10 cellular contexts compared by ENCODE assay signal in the genomic region with DNA sequence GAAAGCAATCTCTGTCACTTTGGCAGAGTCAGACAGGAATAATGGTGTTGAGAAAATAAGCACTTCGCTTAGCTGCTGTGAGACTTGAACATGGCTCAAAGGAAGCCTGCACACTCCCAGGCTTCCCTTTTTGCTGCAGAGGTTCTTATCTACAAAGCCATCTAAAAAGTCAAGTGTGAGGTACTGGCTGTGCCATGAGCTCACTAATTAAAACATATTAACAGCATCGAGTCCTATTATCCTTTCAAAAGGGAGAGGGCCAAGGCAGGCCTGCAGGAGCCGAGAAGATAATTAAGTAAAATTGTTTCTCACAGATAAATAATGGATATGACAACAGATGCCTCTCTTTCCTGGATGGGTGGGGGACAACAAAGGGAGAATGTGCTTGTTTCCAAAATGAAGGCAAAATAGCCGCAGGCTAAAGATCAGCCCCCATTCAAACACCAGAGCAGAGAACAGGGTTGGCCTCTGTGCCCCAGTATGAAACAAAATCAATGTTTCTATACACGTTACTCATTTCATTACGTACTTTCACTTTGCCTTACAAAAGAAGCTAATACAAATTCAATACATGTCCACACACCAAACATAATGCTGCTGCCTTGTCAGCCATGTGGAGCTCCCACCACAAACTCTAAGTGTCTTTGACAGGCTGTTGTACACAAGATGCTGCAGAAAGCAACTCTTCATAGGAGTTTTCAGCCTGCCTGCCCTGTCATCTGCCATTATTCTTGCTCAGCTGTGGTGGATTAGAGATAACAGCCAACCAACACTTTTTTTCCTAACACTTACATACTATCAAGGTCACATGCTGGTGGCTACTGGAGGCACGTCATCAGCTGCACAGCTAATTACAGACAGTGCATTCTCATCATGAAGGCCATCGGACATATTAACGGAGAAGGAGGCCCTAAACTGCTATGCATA. TPM values are rescaled to one million over a fixed set of nuclear protein-coding genes. Genes with fewer than 3 reads are reported as not detected.
DNase-seq lines count a peak whose midpoint lies in the region; ATAC-seq, FAIRE-seq and TF ChIP-seq lines count a peak whose summit lies in the region.
"Had no signal": no experiment of that assay in that cellular context is flagged by ENCODE, and none has a peak within 500 bp of the region (broad histone marks: within the 10 kb centered on the region; RNA-seq: fewer than 3 reads in every experiment).

No MANE protein-coding gene starts in this region.

- intact Hi-C loops in GM12878 (cut with micrococcal nuclease; ENCODE audit: unreplicated experiment) = no loop called here

- no peak overlapping the region for H3K27ac ChIP-seq in GM12878 (ENCODE audit: control insufficient read depth, insufficient read depth)

- H3K4me3 Mint-ChIP-seq in mesothelial cell of epicardium = no peak overlapping the region

- RAD21 ChIA-PET in GM12878 (lab: Charles Lee; ENCODE audit: unreplicated experiment) = no interaction called here

- SMC1A ChIA-PET in GM12878 (lab: Charles Lee; ENCODE audit: uncharacterized antibody, unreplicated experiment) = interaction anchor here (1.3 kb wide), 1 partner anchor 12 kb away, joined by 4 read pairs; no protein-coding TSS in a partner anchor

- no peak for TF ChIP-seq RAD21 in GM12878 (IDR thresholded peaks at IDR 0.05; ENCODE audit: insufficient read depth, low read depth, low read length)

- H3K9me3 ChIP-seq in GM12878 (replicated peaks; ENCODE audit: control insufficient read depth, insufficient read depth, low read length) = no peaks in the 10 kb centered on the region
- H3K9me3 ChIP-seq: breast epithelium had no signal

- H3K4me1 ChIP-seq in GM12878 (ENCODE audit: control insufficient read depth, insufficient read depth, low read length) = no peaks in the 10 kb centered on the region
- H3K4me1 ChIP-seq: breast epithelium had no signal

- 0 out of 2 replicates have a peak overlapping the region, but pooled peaks have one; percentile 9 for H2AFZ ChIP-seq in GM12878 (ENCODE audit: control insufficient read depth, low read depth, low read length)

- POLR2A ChIA-PET in GM12878 (lab: Charles Lee) = interaction anchor here (0.6 kb wide), 1 partner anchor 12 kb away, joined by 3 read pairs; no protein-coding TSS in a partner anchor

- TF ChIP-seq CTCF in GM12878 (IDR thresholded peaks at IDR 0.05 in 2 of 3, conservative IDR thresholded peaks at IDR 0.05 in 1 of 3; ENCODE audit: control insufficient read depth in 2 of 3, extremely low read depth in 1 of 3, insufficient read depth in 1 of 3, low read depth in 3 of 3, low read length in 3 of 3) (no peak), mesothelial cell of epicardium (IDR thresholded peaks at IDR 0.05; ENCODE audit: unreplicated experiment) (no peak)

- no peaks in the 10 kb centered on the region for H3K27me3 Mint-ChIP-seq in mesothelial cell of epicardium (ENCODE audit: low read depth)

- TF ChIP-seq EP300 in GM12878 (IDR thresholded peaks at IDR 0.05; ENCODE audit: borderline replicate concordance in 1 of 2, control insufficient read depth in 1 of 2, low read depth in 2 of 2, low read length in 2 of 2) = no peak

- CTCF ChIA-PET in GM12878 (lab: Yijun Ruan, JAX) = interaction anchor here (0.8 to 1.1 kb wide), 2 partner anchors 12 to 77 kb away, joined by 3 read pairs; no protein-coding TSS in a partner anchor

- no peaks in the 10 kb centered on the region for H3K36me3 Mint-ChIP-seq in mesothelial cell of epicardium

- ATAC-seq in GM18867 (IDR thresholded peaks at IDR 0.05; ENCODE audit: unreplicated experiment) (peak; percentile 84), HG03571 (IDR thresholded peaks at IDR 0.05; ENCODE audit: unreplicated experiment) (peak; percentile 46), GM12878 (0 out of 3 replicates have a peak, but pooled peaks have one; percentile 16), HG03039 (IDR thresholded peaks at IDR 0.05; ENCODE audit: unreplicated experiment) (no peak)

- 66% methylated on average over 9 of the region's 9 CpGs for WGBS in GM12878 (ENCODE audit: insufficient coverage, insufficient replicate concordance, low lambda C conversion rate, missing lambda C conversion rate)

- TF ChIP-seq POLR2A in GM12878 (IDR thresholded peaks at IDR 0.05; ENCODE audit: low read depth, low read length) = no peak

- no peaks in the 10 kb centered on the region for H3K9me3 Mint-ChIP-seq in mesothelial cell of epicardium

- no peak for FAIRE-seq in GM12878 (lab: Jason Lieb, UNC)

- peaks cover 21% of the 10 kb centered on the region for H3K4me1 Mint-ChIP-seq in mesothelial cell of epicardium

- no peaks in the 10 kb centered on the region for H3K27me3 ChIP-seq in GM12878 (replicated peaks in 1 of 2; ENCODE audit: control insufficient read depth in 2 of 2, insufficient read depth in 2 of 2, low read length in 1 of 2)
- H3K27me3 ChIP-seq: breast epithelium had no signal

- H3K79me2 ChIP-seq in GM12878 (ENCODE audit: control insufficient read depth, insufficient read depth, low read length) = no peaks in the 10 kb centered on the region

- no peaks in the 10 kb centered on the region for H3K36me3 ChIP-seq in GM12878 (ENCODE audit: control insufficient read depth in 2 of 2, insufficient read depth in 2 of 2, low read length in 1 of 2)
- H3K36me3 ChIP-seq: breast epithelium had no signal

- H3K4me3 ChIP-seq in GM12878 = no peak overlapping the region
- H3K4me3 ChIP-seq: breast epithelium had no signal

- H3K4me2 ChIP-seq in GM12878 (ENCODE audit: control insufficient read depth, insufficient read depth) = no peak overlapping the region

- peak overlapping the region; percentile 56 for H3K27ac Mint-ChIP-seq in mesothelial cell of epicardium

- in situ Hi-C loops in GM12878 (cut with MboI) = no loop called here

- BruUV-seq in GM12878 (replicated peaks; lab: Mats Ljungman, UMichigan) = no TSS peak

- no peaks in the 10 kb centered on the region for H4K20me1 ChIP-seq in GM12878 (ENCODE audit: control insufficient read depth, insufficient read depth)

- DNase-seq in GM12878 (ENCODE audit: low read depth, low spot score) = no peak
- DNase-seq in mesothelial cell of epicardium (ENCODE audit: low spot score in 2 of 2, unreplicated experiment in 2 of 2) = no peak
- DNase-seq in stimulated activated CD4-positive, alpha-beta T cell treated with anti-CD3 and anti-CD28 coated beads, Interleukin-1b, Interleukin-23, amount 100 ng/mL, for 48 hours = no peak
- no peak for DNase-seq in ecto neural progenitor cell (ENCODE audit: low spot score)
- DNase-seq in AML-193 (lab: John Stamatoyannopoulos, UW) = no peak
- DNase-seq: activated CD4-positive, alpha-beta T cell treated with anti-CD3 and anti-CD28 coated beads, Interleukin-2, amount 50 U/mL, for 48 hours had no signal

- no peak overlapping the region for H3K9ac ChIP-seq in GM12878 (ENCODE audit: control insufficient read depth, insufficient read depth, low read length)

TF ChIP-seq in GM12878, 131 proteins besides CTCF, POLR2A, EP300 and RAD21:
- TF ChIP-seq ZZZ3 (IDR thresholded peaks at IDR 0.05; ENCODE audit: control insufficient read depth, insufficient read length, low read depth) = no peak
- TF ChIP-seq, protein P1, sequence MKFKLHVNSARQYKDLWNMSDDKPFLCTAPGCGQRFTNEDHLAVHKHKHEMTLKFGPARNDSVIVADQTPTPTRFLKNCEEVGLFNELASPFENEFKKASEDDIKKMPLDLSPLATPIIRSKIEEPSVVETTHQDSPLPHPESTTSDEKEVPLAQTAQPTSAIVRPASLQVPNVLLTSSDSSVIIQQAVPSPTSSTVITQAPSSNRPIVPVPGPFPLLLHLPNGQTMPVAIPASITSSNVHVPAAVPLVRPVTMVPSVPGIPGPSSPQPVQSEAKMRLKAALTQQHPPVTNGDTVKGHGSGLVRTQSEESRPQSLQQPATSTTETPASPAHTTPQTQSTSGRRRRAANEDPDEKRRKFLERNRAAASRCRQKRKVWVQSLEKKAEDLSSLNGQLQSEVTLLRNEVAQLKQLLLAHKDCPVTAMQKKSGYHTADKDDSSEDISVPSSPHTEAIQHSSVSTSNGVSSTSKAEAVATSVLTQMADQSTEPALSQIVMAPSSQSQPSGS (IDR thresholded peaks at IDR 0.05; ENCODE audit: low read length) = no peak

RNA-seq across cellular contexts. Expression of a gene that starts 55.3 kb away (rescaled TPM):
- not detected in 2 replicates for total RNA-seq in GM12878 (2013; cell fraction: nucleolus; rRNA removed)
- total RNA-seq in GM12878 (2014; rRNA removed) (3.9 and 4.6 TPM in 2 replicates), GM12878 (2014; rRNA removed; fragmentation: Illumina TruSeq; extraction: Trizol) (3.3 and 5.3 TPM in 2 replicates), GM12878 (2021) (4.0 and 7.1 TPM in 2 replicates), mesothelial cell of epicardium (46.3 to 55.2 TPM (median 54.2 TPM) in 3 replicates)
- 5.4 TPM for polyA plus RNA-seq in GM12878 (2011; ENCODE audit: low read depth)
- polyA plus RNA-seq in GM12878 (2011; rRNA removed) (0.12 and 0.14 TPM in 2 replicates), GM12878 (2014; fragmentation: Illumina TruSeq; extraction: Trizol) (4.6 and 5.3 TPM in 2 replicates), GM12878 (2014; fragmentation: Nextera tagmentation; extraction: Ambion mirVana) (1 to 10 TPM; 1.3 to 2.3 TPM), GM12878 (2014; rRNA removed) (2.7 and 5.1 TPM in 2 replicates), GM12878 (2016; fragmentation: Nextera tagmentation; extraction: Ambion mirVana) (1 to 10 TPM; 1.6 to 3.7 TPM)
- polyA plus RNA-seq in GM12878 (2011; cell fraction: cytosol; rRNA removed) = 0.01 and 0.05 TPM in 2 replicates
- polyA plus RNA-seq in GM12878 (2011; cell fraction: nucleus; rRNA removed) = 0.12 TPM in 1 of 2 replicates, not detected in the other
- 4.5 and 5.2 TPM in 2 replicates for polyA plus RNA-seq in GM12878 (2012)
- polyA minus RNA-seq in GM12878 (2011; rRNA and poly(A)+ RNA removed) = 0.15 and 0.37 TPM in 2 replicates
- 1.7 TPM in 1 of 2 replicates, not detected in the other for polyA minus RNA-seq in GM12878 (2011; cell fraction: cytosol; rRNA and poly(A)+ RNA removed)
- polyA minus RNA-seq in GM12878 (2011; cell fraction: nucleus; rRNA and poly(A)+ RNA removed) = 0.36 TPM in 1 of 2 replicates, not detected in the other
